ENCODE assay signal across 8 cellular contexts in the genomic region with DNA sequence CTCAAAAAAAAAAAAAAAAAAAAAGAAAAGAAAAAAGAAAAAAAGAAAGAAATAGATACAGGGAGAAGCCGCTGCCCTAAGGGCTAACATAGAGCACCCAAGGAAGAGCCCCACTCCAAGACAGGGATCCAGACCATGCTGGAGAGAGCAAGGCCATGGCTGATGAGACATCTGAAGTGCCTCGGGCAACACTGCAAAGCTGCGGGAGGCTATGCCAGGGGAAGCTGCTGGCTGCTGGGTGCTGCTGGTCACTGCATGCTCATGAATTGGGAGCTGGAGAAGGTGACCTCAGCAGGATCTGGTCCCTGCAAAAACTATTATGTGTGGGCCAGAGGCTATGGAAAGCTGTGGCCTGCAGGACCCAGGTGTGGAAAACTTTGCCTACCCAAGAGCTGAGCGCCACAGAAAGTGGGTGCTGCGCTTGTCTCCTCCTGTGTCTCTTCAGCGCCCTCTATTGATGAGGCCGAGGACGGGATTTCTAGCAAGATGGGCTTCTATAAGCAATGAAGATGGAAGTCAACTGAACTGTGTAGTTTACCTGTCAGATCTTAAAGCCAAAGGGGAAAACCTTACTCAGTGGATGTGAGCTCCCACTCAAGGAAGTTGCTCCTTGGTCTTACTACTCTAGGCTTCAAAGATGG. TPM values are rescaled to one million over a fixed set of nuclear protein-coding genes. Genes with fewer than 3 reads are reported as not detected.
DNase-seq lines count a peak whose midpoint lies in the region; ATAC-seq, FAIRE-seq and TF ChIP-seq lines count a peak whose summit lies in the region.

No MANE protein-coding gene starts in this region.

- H3K9me3 Mint-ChIP-seq in activated naive CD8-positive, alpha-beta T cell treated with anti-CD3 and anti-CD28 coated beads for 36 hours: no peaks in the 10 kb centered on the region

- H3K4me2 ChIP-seq in SU-DHL-6 (ENCODE audit: low read depth, low read length, poor library complexity, severe bottlenecking): no peak overlapping the region

- H3K36me3 ChIP-seq in SU-DHL-6 (ENCODE audit: low read length) (no peaks in the 10 kb centered on the region), spleen (no peaks in the 10 kb centered on the region)

- H3K4me3 ChIP-seq in SU-DHL-6 (ENCODE audit: insufficient read depth, low read length, poor library complexity, severe bottlenecking): no peak overlapping the region
- H3K4me3 ChIP-seq in spleen: no peak overlapping the region

- no peak for TF ChIP-seq POLR2A in spleen (IDR thresholded peaks at IDR 0.05)

- H2AFZ ChIP-seq in SU-DHL-6 (ENCODE audit: low read depth, low read length, severe bottlenecking): no peak overlapping the region

- no peaks in the 10 kb centered on the region for H4K20me1 ChIP-seq in SU-DHL-6 (ENCODE audit: low read depth, low read length)

- peaks cover 0 to 16% (median 8%) of the 10 kb centered on the region in 6 donors for H3K4me1 ChIP-seq in spleen

- peak; percentile 84 for TF ChIP-seq CTCF in SU-DHL-6 (IDR thresholded peaks at IDR 0.05; ENCODE audit: insufficient read depth, low read length, poor library complexity, severe bottlenecking)
- TF ChIP-seq CTCF in spleen (IDR thresholded peaks at IDR 0.05 in 8 of 11, conservative IDR thresholded peaks at IDR 0.05 in 3 of 11): peak in 9 of 11 experiments; percentile 43 to 77 (median 66)

- no peaks in the 10 kb centered on the region for H3K79me2 ChIP-seq in SU-DHL-6 (ENCODE audit: insufficient read depth, low read length)

- H3K27me3 ChIP-seq in SU-DHL-6 (ENCODE audit: low read length) (no peaks in the 10 kb centered on the region), spleen (replicated peaks in 1 of 7) (peaks cover 0 to 25% (median 0%) of the 10 kb centered on the region in 7 donors)

- no peaks in the 10 kb centered on the region for H3K9me2 ChIP-seq in SU-DHL-6 (replicated peaks; ENCODE audit: insufficient read depth, low read length)

- peaks cover 5% of the 10 kb centered on the region for H3K27me3 Mint-ChIP-seq in activated naive CD8-positive, alpha-beta T cell treated with anti-CD3 and anti-CD28 coated beads for 36 hours

- intact Hi-C loops in left ventricle myocardium superior (cut with micrococcal nuclease): loop anchor here (5.0 kb wide), 1 partner anchor 77 kb away; no protein-coding TSS in a partner anchor
- intact Hi-C loops in spleen (cut with DNase I; ENCODE audit: low total_unique reads): loop anchor here (5.0 kb wide), 1 partner anchor 77 kb away; no protein-coding TSS in a partner anchor

- DNase-seq in GM03348 (ENCODE audit: low spot score) (peak; percentile 73), NCI-H1092 (lab: John Stamatoyannopoulos, UW) (peak; percentile 61), left ventricle myocardium superior (peak; percentile 70), spleen (peak; percentile 80), frontal cortex (ENCODE audit: low spot score in 2 of 2) (no peak)
- peak; percentile 65 for DNase-seq in activated naive CD8-positive, alpha-beta T cell treated with anti-CD3 and anti-CD28 coated beads for 36 hours

- H3K9me3 ChIP-seq in SU-DHL-6 (ENCODE audit: insufficient read depth, low read length): no peaks in the 10 kb centered on the region
- H3K9me3 ChIP-seq in spleen: no peaks in the 10 kb centered on the region

- H3K4me1 Mint-ChIP-seq in activated naive CD8-positive, alpha-beta T cell treated with anti-CD3 and anti-CD28 coated beads for 36 hours: peaks cover 8% of the 10 kb centered on the region

- FAIRE-seq in frontal cortex (lab: Jason Lieb, UNC): no peak

- no peaks in the 10 kb centered on the region for H3F3A ChIP-seq in SU-DHL-6 (ENCODE audit: insufficient read depth)

- no peaks in the 10 kb centered on the region for H3K36me3 Mint-ChIP-seq in activated naive CD8-positive, alpha-beta T cell treated with anti-CD3 and anti-CD28 coated beads for 36 hours

- no peak overlapping the region for H3K27ac Mint-ChIP-seq in activated naive CD8-positive, alpha-beta T cell treated with anti-CD3 and anti-CD28 coated beads for 36 hours

- H3K27ac ChIP-seq in SU-DHL-6 (ENCODE audit: low read depth, low read length) (no peak overlapping the region), spleen (no peak overlapping the region)

- ATAC-seq in left ventricle myocardium superior (peak; percentile 80), HG02588 (IDR thresholded peaks at IDR 0.05; ENCODE audit: unreplicated experiment) (no peak)

- H3K4me3 Mint-ChIP-seq in activated naive CD8-positive, alpha-beta T cell treated with anti-CD3 and anti-CD28 coated beads for 36 hours: no peak overlapping the region

- WGBS in spleen, 5 donors: 27 to 34% (median 31%) methylated on average over 8 of the region's 8 CpGs

- no peak overlapping the region for H3K9ac ChIP-seq in SU-DHL-6 (ENCODE audit: low read length)

RNA-seq across cellular contexts. Expression of a gene that starts 17.3 kb away (rescaled TPM):
- 1 to 10 TPM; 8.1 to 9.0 TPM for total RNA-seq in activated naive CD8-positive, alpha-beta T cell treated with anti-CD3 and anti-CD28 coated beads for 36 hours
- 22.6 TPM for total RNA-seq in left ventricle myocardium superior
- total RNA-seq in spleen: 1 to 10 TPM; 1.9 to 5.0 (median 4.0) TPM
- 1 to 10 TPM; 4.8 to 8.4 (median 7.4) TPM for polyA plus RNA-seq in spleen
- total RNA-seq in frontal cortex: 1.6 TPM

RNA-seq across cellular contexts. Expression of a gene that starts 32.0 kb away (rescaled TPM):
- total RNA-seq in activated naive CD8-positive, alpha-beta T cell treated with anti-CD3 and anti-CD28 coated beads for 36 hours: under 1 TPM in 1 of 2 experiments, not detected in 1; 0.16 TPM
- total RNA-seq in left ventricle myocardium superior (not detected), spleen (under 1 TPM in 2 of 7 donors, not detected in 5; 0.25 to 0.72 TPM), frontal cortex (under 0.01 TPM)
- under 1 TPM in 2 of 3 donors, not detected in 1; 0.11 to 0.22 TPM for polyA plus RNA-seq in spleen

RNA-seq across cellular contexts. Expression of a gene that starts 41.4 kb away (rescaled TPM):
- total RNA-seq in activated naive CD8-positive, alpha-beta T cell treated with anti-CD3 and anti-CD28 coated beads for 36 hours: 10 to 100 TPM in 1 of 2 experiments, 1 to 10 TPM in 1; 9.5 to 10.0 TPM
- total RNA-seq in left ventricle myocardium superior (55.1 TPM), spleen (10 to 100 TPM in 5 of 7 donors, 1 to 10 TPM in 2; 6.3 to 23.4 (median 13.9) TPM), frontal cortex (83.2 TPM)
- 1 to 10 TPM; 4.3 to 8.9 (median 8.7) TPM for polyA plus RNA-seq in spleen

RNA-seq across cellular contexts. Expression of a gene that starts 44.0 kb away (rescaled TPM):
- 10 to 100 TPM; 47.5 to 48.8 TPM for total RNA-seq in activated naive CD8-positive, alpha-beta T cell treated with anti-CD3 and anti-CD28 coated beads for 36 hours
- total RNA-seq in left ventricle myocardium superior (14.7 TPM), spleen (10 to 100 TPM; 32.3 to 52.5 (median 37.2) TPM), frontal cortex (19.2 TPM)
- 10 to 100 TPM; 61.6 to 90.6 (median 83.0) TPM for polyA plus RNA-seq in spleen

RNA-seq across cellular contexts. Expression of a gene that starts 49.8 kb away (rescaled TPM):
- total RNA-seq in activated naive CD8-positive, alpha-beta T cell treated with anti-CD3 and anti-CD28 coated beads for 36 hours: 100 to 1,000 TPM; 159 to 161 TPM
- total RNA-seq in left ventricle myocardium superior: 61.1 TPM
- total RNA-seq in spleen: 10 to 100 TPM; 25.5 to 41.2 (median 32.6) TPM
- polyA plus RNA-seq in spleen: 10 to 100 TPM; 60.3 to 87.1 (median 72.7) TPM
- total RNA-seq in frontal cortex: 17.1 TPM

Comparison
In these comparisons a context has a peak if more than half of its experiments do, and no peak if none do; other contexts are left out.
1. DNase-seq: peak in GM03348 (single experiment), NCI-H1092 (single experiment), activated naive CD8-positive, alpha-beta T cell treated with anti-CD3 and anti-CD28 coated beads for 36 hours (single experiment), left ventricle myocardium superior (single experiment) and spleen (single experiment); none in frontal cortex (0 of 2).